ENCODE assay signal across 8 cellular contexts in the genomic region with DNA sequence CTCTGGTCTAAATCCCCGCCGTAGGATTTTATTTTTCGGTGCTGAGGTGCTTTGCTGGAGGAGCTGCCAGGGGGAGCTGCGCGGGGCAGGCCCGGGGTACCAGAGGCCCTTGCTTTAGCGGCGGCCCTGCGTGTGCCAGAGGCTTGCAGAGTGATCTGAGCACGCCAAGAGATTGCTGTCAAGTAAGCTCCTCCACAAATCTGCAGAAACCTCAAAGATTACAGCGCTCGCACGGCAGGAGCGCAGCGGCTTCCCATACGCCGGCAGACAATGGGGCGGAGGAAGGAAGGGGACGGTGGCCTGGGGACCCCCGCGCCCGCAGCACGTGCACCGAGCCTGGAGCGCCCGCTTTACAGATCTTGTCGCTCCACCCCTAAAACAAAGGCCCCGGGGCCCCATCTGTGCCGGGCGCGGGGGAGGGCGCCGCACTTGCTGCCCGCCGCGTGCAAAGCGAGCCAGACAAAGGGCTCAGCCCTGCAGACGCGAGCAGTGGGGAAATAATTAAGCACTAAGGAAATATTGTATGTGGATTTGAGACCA. TPM values are rescaled to one million over a fixed set of nuclear protein-coding genes. Genes with fewer than 3 reads are reported as not detected.
DNase-seq lines count a peak whose midpoint lies in the region; ATAC-seq and TF ChIP-seq lines count a peak whose summit lies in the region.

No MANE protein-coding gene starts in this region.

- TF ChIP-seq CTCF in left ventricle myocardium inferior (IDR thresholded peaks at IDR 0.05; ENCODE audit: borderline replicate concordance) (no peak), GM10248 (IDR thresholded peaks at IDR 0.05; ENCODE audit: control extremely low read depth, extremely low read depth, low read depth, missing control alignments) (no peak)

- H3K27me3 ChIP-seq in left ventricle myocardium inferior (ENCODE audit: low read depth): peaks cover 45% of the 10 kb centered on the region

- CTCF ChIA-PET in GM10248 (lab: Yijun Ruan, JAX): interaction anchor here (0.7 to 4.0 kb wide), 3 partner anchors 114 to 151 kb away, joined by 3 to 17 read pairs (median 17); no protein-coding TSS in a partner anchor

- intact Hi-C loops in left ventricle myocardium inferior (cut with micrococcal nuclease): no loop called here

- ATAC-seq in HG03469 (IDR thresholded peaks at IDR 0.05; ENCODE audit: unreplicated experiment): no peak

- POLR2A ChIA-PET in GM10248 (lab: Yijun Ruan, JAX): no interaction called here

- no peak overlapping the region for H3K27ac ChIP-seq in left ventricle myocardium inferior (replicated peaks)

- peak overlapping the region; percentile 57 for H3K4me3 ChIP-seq in left ventricle myocardium inferior

- peak; percentile 21 for DNase-seq in activated gamma-delta T cell treated with Interleukin-2 at 50 U/mL for 16 hours
- DNase-seq in activated gamma-delta T cell (lab: John Stamatoyannopoulos, UW): no peak
- peak; percentile 71 for DNase-seq in activated effector memory CD4-positive, alpha-beta T cell treated with anti-CD3 and anti-CD28 coated beads, Interleukin-2, amount 50 U/mL, for 16 hours
- no peak for DNase-seq in left ventricle myocardium inferior
- peak; percentile 52 for DNase-seq in stimulated activated CD4-positive, alpha-beta T cell treated with anti-CD3 and anti-CD28 coated beads, Interleukin-4, amount 100 ng/mL, for 1 hour
- DNase-seq in erythroblast (lab: John Stamatoyannopoulos, UW): no peak
- no peak for DNase-seq in GM10248 (ENCODE audit: extremely low spot score)

- peaks cover 14% of the 10 kb centered on the region for H3K4me1 ChIP-seq in left ventricle myocardium inferior

- no peaks in the 10 kb centered on the region for H3K36me3 ChIP-seq in left ventricle myocardium inferior

- no peaks in the 10 kb centered on the region for H3K9me3 ChIP-seq in left ventricle myocardium inferior (replicated peaks)

- no peak for TF ChIP-seq POLR2A in erythroblast (IDR thresholded peaks at IDR 0.05; ENCODE audit: low read length)

RNA-seq across cellular contexts. Expression of gene C19orf12, which starts 9.1 kb away (rescaled TPM):
- 48.6 TPM for total RNA-seq in left ventricle myocardium inferior

RNA-seq across cellular contexts. Expression of gene PLEKHF1, which starts 58.9 kb away (rescaled TPM):
- total RNA-seq in left ventricle myocardium inferior: 27.8 TPM

Comparison
In these comparisons a context has a peak if more than half of its experiments do, and no peak if none do; other contexts are left out.
1. DNase-seq: peak in activated gamma-delta T cell treated with Interleukin-2 at 50 U/mL for 16 hours (single experiment), activated effector memory CD4-positive, alpha-beta T cell treated with anti-CD3 and anti-CD28 coated beads, Interleukin-2, amount 50 U/mL, for 16 hours (single experiment) and stimulated activated CD4-positive, alpha-beta T cell treated with anti-CD3 and anti-CD28 coated beads, Interleukin-4, amount 100 ng/mL, for 1 hour (single experiment); none in activated gamma-delta T cell (single experiment), left ventricle myocardium inferior (single experiment), erythroblast (0 of 2) and GM10248 (single experiment).